7 cellular contexts compared by ENCODE assay signal in genomic region chr15:45298964-45299378, GRCh38. TPM values are rescaled to one million over a fixed set of nuclear protein-coding genes. Genes with fewer than 3 reads are reported as not detected.
"Had no signal": no experiment of that assay in that cellular context is flagged by ENCODE, and none has a peak within 500 bp of the region (broad histone marks: within the 10 kb centered on the region; RNA-seq: fewer than 3 reads in every experiment).

No MANE protein-coding gene starts in this region.

RNA-seq across cellular contexts. Expression of gene SLC28A2, which starts 46.9 kb away (rescaled TPM):
- total RNA-seq: GM23248, GM23338, H1, H4, H7, H9, HFFc6 had no signal
- polyA plus RNA-seq: GM23248 had no signal
